In genomic region chr19:54561840-54562239, GRCh38 we compare ENCODE assay signal across 24 cellular contexts. TPM values are rescaled to one million over a fixed set of nuclear protein-coding genes. Genes with fewer than 3 reads are reported as not detected.
A peak's percentile ranks its signal among the peaks of the same experiment; 100 is the strongest.
DNase-seq lines count a peak whose midpoint lies in the region; ATAC-seq, FAIRE-seq and TF ChIP-seq lines count a peak whose summit lies in the region.
"Had no signal": no experiment of that assay in that cellular context is flagged by ENCODE, and none has a peak within 500 bp of the region (broad histone marks: within the 10 kb centered on the region; RNA-seq: fewer than 3 reads in every experiment).

No MANE protein-coding gene starts in this region.

- H3K27me3 Mint-ChIP-seq in glutamatergic neuron (ENCODE audit: unreplicated experiment), result no peaks in the 10 kb centered on the region
- H3K27me3 Mint-ChIP-seq in MCF 10A (ENCODE audit: insufficient read depth, unreplicated experiment), result no peaks in the 10 kb centered on the region

- H3K79me2 ChIP-seq in K562 (ENCODE audit: control insufficient read depth, insufficient read depth, low read length), result no peaks in the 10 kb centered on the region

- TF ChIP-seq EP300 in K562 (IDR thresholded peaks at IDR 0.05; ENCODE audit: low read length), result no peak

- no peaks in the 10 kb centered on the region for H4K20me1 ChIP-seq in K562 (replicated peaks; ENCODE audit: control insufficient read depth, insufficient read depth, low read length)

- H3K36me3 Mint-ChIP-seq in glutamatergic neuron (ENCODE audit: unreplicated experiment) (no peaks in the 10 kb centered on the region), MCF 10A (ENCODE audit: insufficient read depth, unreplicated experiment) (no peaks in the 10 kb centered on the region)
- H3K36me3 Mint-ChIP-seq: activated naive CD8-positive, alpha-beta T cell treated with anti-CD3 and anti-CD28 coated beads for 36 hours; brain had no signal

- no peaks in the 10 kb centered on the region for H3K9me3 ChIP-seq in K562 (replicated peaks; ENCODE audit: control insufficient read depth, insufficient read depth, low read depth, low read length)
- H3K9me3 ChIP-seq: left ventricle myocardium inferior, ovary had no signal

- H3K9ac ChIP-seq in K562 (ENCODE audit: insufficient read depth in 1 of 2, low read depth in 2 of 2, low read length in 2 of 2), result peak overlapping the region; percentile 9 to 54; a peak in 2 of 4 replicates

- H3K27ac Mint-ChIP-seq in glutamatergic neuron (ENCODE audit: unreplicated experiment) (no peak overlapping the region), MCF 10A (ENCODE audit: low read depth, unreplicated experiment) (no peak overlapping the region)
- H3K27ac Mint-ChIP-seq: activated CD4-positive, alpha-beta memory T cell treated with anti-CD3 and anti-CD28 coated beads, Interleukin-2, amount 10 ng/mL, durations not matched to agents 7 days and 5 days; activated naive CD8-positive, alpha-beta T cell treated with anti-CD3 and anti-CD28 coated beads for 36 hours; activated T-cell treated with anti-CD3 and anti-CD28 coated beads, Interleukin-2, amount 50 U/mL, for 72 hours; brain; dendritic cell treated with granulocyte-macrophage colony-stimulating factor and Interleukin-4, amounts not matched to agents 40 ng/mL and 50 ng/mL, for 4 days; H9 had no signal

- BruUV-seq in K562 (replicated peaks; lab: Mats Ljungman, UMichigan) (no TSS peak), MCF 10A (replicated peaks; lab: Mats Ljungman, UMichigan) (no TSS peak)

- TF ChIP-seq RAD21 in K562 (CRISPR knock-in tag; conservative IDR thresholded peaks at IDR 0.05 in 1 of 2, IDR thresholded peaks at IDR 0.05 in 1 of 2), result no peak

- POLR2A ChIA-PET in K562 (lab: Yijun Ruan, JAX), result no interaction called here
- POLR2A ChIA-PET in MCF 10A (lab: Yijun Ruan, JAX), result no interaction called here

- H3K27ac ChIP-seq in K562 (ENCODE audit: extremely low read depth, low read depth, low read length), result no peak overlapping the region
- H3K27ac ChIP-seq: left ventricle myocardium inferior, ovary, RWPE1 had no signal

- in situ Hi-C loops in K562 (cut with MboI), result no loop called here

- DNase-seq in AG09309 (ENCODE audit: low read depth) (peak; percentile 1), DMS153 treated with DMSO at 0.1 percent for 48 hours (lab: John Stamatoyannopoulos, UW; ENCODE audit: unreplicated experiment) (peak; percentile 13), NCI-H2227 treated with DMSO at 0.1 percent for 48 hours (lab: John Stamatoyannopoulos, UW) (peak; percentile 38), K562 (ENCODE audit: extremely low read depth in 1 of 4, low spot score in 3 of 4) (peak in 3 of 4 experiments; percentile 19 to 40 (median 29)), glutamatergic neuron (no peak), MCF 10A (ENCODE audit: unreplicated experiment) (no peak)
- DNase-seq: activated CD4-positive, alpha-beta memory T cell treated with anti-CD3 and anti-CD28 coated beads, Interleukin-2, amount 10 ng/mL, durations not matched to agents 7 days and 5 days; activated naive CD8-positive, alpha-beta T cell treated with anti-CD3 and anti-CD28 coated beads for 36 hours; activated T-cell treated with anti-CD3 and anti-CD28 coated beads, Interleukin-2, amount 50 U/mL, for 72 hours; AML-193; DMS 273 treated with DMSO at 0.1 percent for 48 hours; foreskin melanocyte; H9; KG1; left ventricle myocardium inferior; NCI-H187; NCI-H526 treated with DMSO at 0.1 percent for 48 hours; ovary; stimulated activated CD4-positive, alpha-beta T cell treated with anti-CD3 and anti-CD28 coated beads, Interleukin-2, amount 100 ng/mL, for 24 hours had no signal

- no peaks in the 10 kb centered on the region for H3K4me1 Mint-ChIP-seq in glutamatergic neuron (ENCODE audit: low read depth, unreplicated experiment)
- H3K4me1 Mint-ChIP-seq in MCF 10A (ENCODE audit: insufficient read depth, unreplicated experiment), result no peaks in the 10 kb centered on the region
- H3K4me1 Mint-ChIP-seq: activated CD4-positive, alpha-beta memory T cell treated with anti-CD3 and anti-CD28 coated beads, Interleukin-2, amount 10 ng/mL, durations not matched to agents 7 days and 5 days; activated naive CD8-positive, alpha-beta T cell treated with anti-CD3 and anti-CD28 coated beads for 36 hours; brain; H9 had no signal

- H3K27me3 ChIP-seq in K562 (ENCODE audit: control insufficient read depth in 2 of 2, insufficient read depth in 2 of 2, low read length in 2 of 2), result peaks cover 5 to 8% of the 10 kb centered on the region in 2 experiments; a peak in 4 of 5 replicates
- H3K27me3 ChIP-seq: ovary had no signal

- intact Hi-C loops in K562 (cut with micrococcal nuclease) (no loop called here), MCF 10A (cut with micrococcal nuclease) (no loop called here)

- H3K9me3 Mint-ChIP-seq in glutamatergic neuron (ENCODE audit: unreplicated experiment) (peaks cover 2% of the 10 kb centered on the region), MCF 10A (ENCODE audit: unreplicated experiment) (peaks cover 5% of the 10 kb centered on the region)
- H3K9me3 Mint-ChIP-seq: activated CD4-positive, alpha-beta memory T cell treated with anti-CD3 and anti-CD28 coated beads, Interleukin-2, amount 10 ng/mL, durations not matched to agents 7 days and 5 days; activated naive CD8-positive, alpha-beta T cell treated with anti-CD3 and anti-CD28 coated beads for 36 hours; activated T-cell treated with anti-CD3 and anti-CD28 coated beads, Interleukin-2, amount 50 U/mL, for 72 hours; dendritic cell treated with granulocyte-macrophage colony-stimulating factor and Interleukin-4, amounts not matched to agents 40 ng/mL and 50 ng/mL, for 4 days had no signal

- peak; percentile 71 for FAIRE-seq in K562 (lab: Jason Lieb, UNC)
- FAIRE-seq: GM18507 had no signal

- peak; percentile 90 for ATAC-seq in K562
- no peak for ATAC-seq in GM21576 (IDR thresholded peaks at IDR 0.05; ENCODE audit: unreplicated experiment)
- ATAC-seq: activated T-cell treated with anti-CD3 and anti-CD28 coated beads, Interleukin-2, amount 50 U/mL, for 72 hours had no signal

- no peak overlapping the region for H3K4me3 ChIP-seq in AG09309 (ENCODE audit: control insufficient read depth, low read depth, low read length)
- H3K4me3 ChIP-seq in K562, result peak overlapping the region; percentile 23
- H3K4me3 ChIP-seq: left ventricle myocardium inferior, ovary had no signal

- TF ChIP-seq POLR2A in K562 (conservative IDR thresholded peaks at IDR 0.05), result no peak

- H3K4me2 ChIP-seq in K562 (ENCODE audit: insufficient read depth, low read length), result peak overlapping the region; percentile 66

- no peaks in the 10 kb centered on the region for H3K9me1 ChIP-seq in K562 (ENCODE audit: control insufficient read depth, insufficient read depth, low read length)

- H3K4me1 ChIP-seq in K562 (replicated peaks in 1 of 2; ENCODE audit: control insufficient read depth in 2 of 2, insufficient read depth in 2 of 2, low read length in 2 of 2), result 0 out of 5 replicates have a peak, but pooled peaks cover 0 to 2% of the 10 kb centered on the region in 2 experiments
- H3K4me1 ChIP-seq: left ventricle myocardium inferior had no signal

- TF ChIP-seq CTCF in AG09309 (IDR thresholded peaks at IDR 0.05; ENCODE audit: control insufficient read depth, insufficient read depth, low read depth, low read length, missing control alignments) (no peak), K562 (IDR thresholded peaks at IDR 0.05 in 2 of 3, conservative IDR thresholded peaks at IDR 0.05 in 1 of 3; ENCODE audit: insufficient read depth in 2 of 3, low read depth in 1 of 3, low read length in 3 of 3) (no peak), glutamatergic neuron (IDR thresholded peaks at IDR 0.05; ENCODE audit: partially characterized antibody, unreplicated experiment) (no peak), MCF 10A (IDR thresholded peaks at IDR 0.05; ENCODE audit: unreplicated experiment) (no peak)

- no peak overlapping the region for H3K4me3 Mint-ChIP-seq in glutamatergic neuron (ENCODE audit: unreplicated experiment)
- no peak overlapping the region for H3K4me3 Mint-ChIP-seq in MCF 10A (ENCODE audit: unreplicated experiment)
- H3K4me3 Mint-ChIP-seq: activated CD4-positive, alpha-beta memory T cell treated with anti-CD3 and anti-CD28 coated beads, Interleukin-2, amount 10 ng/mL, durations not matched to agents 7 days and 5 days; activated naive CD8-positive, alpha-beta T cell treated with anti-CD3 and anti-CD28 coated beads for 36 hours; activated T-cell treated with anti-CD3 and anti-CD28 coated beads, Interleukin-2, amount 50 U/mL, for 72 hours; brain; dendritic cell treated with granulocyte-macrophage colony-stimulating factor and Interleukin-4, amounts not matched to agents 40 ng/mL and 50 ng/mL, for 4 days; H9 had no signal

- CTCF ChIA-PET in K562 (lab: Yijun Ruan, JAX; ENCODE audit: low intra/inter-chr PET ratio) (no interaction called here), MCF 10A (lab: Yijun Ruan, JAX) (no interaction called here)

- no peaks in the 10 kb centered on the region for H3K36me3 ChIP-seq in K562 (ENCODE audit: control insufficient read depth, insufficient read depth, low read length)
- H3K36me3 ChIP-seq: left ventricle myocardium inferior, ovary had no signal

- H2AFZ ChIP-seq in K562 (ENCODE audit: low read depth, low read length), result peak overlapping the region; percentile 83

- 14% methylated on average over 14 of the region's 14 CpGs for WGBS in K562 (ENCODE audit: insufficient coverage, low coverage, missing lambda C conversion rate)

RNA-seq across cellular contexts. Expression of gene LILRA2, which starts 11.8 kb away (rescaled TPM):
- 1.7 and 4.3 TPM in 2 replicates for total RNA-seq in K562 (2011; cell fraction: chromatin; rRNA removed; ENCODE audit: low replicate concordance)
- 1.6 and 1.8 TPM in 2 replicates for total RNA-seq in K562 (2011; cell fraction: nucleolus; rRNA removed)
- 1.6 and 2.1 TPM in 2 replicates for total RNA-seq in K562 (2011; cell fraction: nucleoplasm; rRNA removed)
- total RNA-seq in K562 (2014; rRNA removed) (0.54 and 0.86 TPM in 2 replicates), K562 (2014; rRNA removed; fragmentation: Illumina TruSeq; extraction: Trizol) (0.77 and 0.91 TPM in 2 replicates), K562 (2015; rRNA removed; fragmentation: Illumina TruSeq; extraction: Trizol) (1.2 and 2.0 TPM in 2 replicates), K562 (2021) (2.1 TPM in 2 replicates), glutamatergic neuron (ENCODE audit: unreplicated experiment) (not detected), MCF 10A (2022) (not detected in 2 replicates)
- polyA plus RNA-seq in K562 (2011; rRNA removed) (0.96 and 1.3 TPM in 2 replicates), K562 (2014; fragmentation: Illumina TruSeq; extraction: Trizol) (1.7 and 1.8 TPM in 2 replicates), K562 (2014; fragmentation: Nextera tagmentation; extraction: Ambion mirVana) (under 1 TPM; 0.32 to 0.46 TPM), K562 (2014; rRNA removed) (1.5 and 1.8 TPM in 2 replicates)
- 1.3 and 2.5 TPM in 2 replicates for polyA plus RNA-seq in K562 (2011; cell fraction: cytosol; rRNA removed)
- 1.9 and 2.7 TPM in 2 replicates for polyA plus RNA-seq in K562 (2011; cell fraction: nucleus; rRNA removed)
- polyA plus RNA-seq in K562 (2012), result 2.4 and 32.4 TPM in 2 replicates
- polyA minus RNA-seq in K562 (2011; rRNA and poly(A)+ RNA removed), result 0.45 and 0.91 TPM in 2 replicates
- 1.1 TPM in 1 of 2 replicates, not detected in the other for polyA minus RNA-seq in K562 (2011; cell fraction: cytosol; rRNA and poly(A)+ RNA removed)
- polyA minus RNA-seq in K562 (2011; cell fraction: nucleus; rRNA and poly(A)+ RNA removed), result 0.89 and 1.1 TPM in 2 replicates
- total RNA-seq: activated CD4-positive, alpha-beta memory T cell treated with anti-CD3 and anti-CD28 coated beads, Interleukin-2, amount 10 ng/mL, durations not matched to agents 7 days and 5 days; activated naive CD8-positive, alpha-beta T cell treated with anti-CD3 and anti-CD28 coated beads for 36 hours; activated T-cell treated with anti-CD3 and anti-CD28 coated beads, Interleukin-2, amount 50 U/mL, for 72 hours; H9 had no signal

RNA-seq across cellular contexts. Expression of gene LILRA1, which starts 31.6 kb away (rescaled TPM):
- not detected in 2 replicates for total RNA-seq in K562 (2011; cell fraction: chromatin; rRNA removed; ENCODE audit: low replicate concordance)
- not detected in 2 replicates for total RNA-seq in K562 (2011; cell fraction: nucleolus; rRNA removed)
- total RNA-seq in K562 (2011; cell fraction: nucleoplasm; rRNA removed), result not detected in 2 replicates
- total RNA-seq in K562 (2014; rRNA removed) (not detected in 2 replicates), K562 (2014; rRNA removed; fragmentation: Illumina TruSeq; extraction: Trizol) (not detected in 2 replicates), K562 (2015; rRNA removed; fragmentation: Illumina TruSeq; extraction: Trizol) (not detected in 2 replicates), K562 (2021) (not detected in 2 replicates), glutamatergic neuron (ENCODE audit: unreplicated experiment) (not detected), MCF 10A (2022) (not detected in 2 replicates)
- polyA plus RNA-seq in K562 (2011; rRNA removed) (not detected in 2 replicates), K562 (2014; fragmentation: Illumina TruSeq; extraction: Trizol) (not detected in 2 replicates), K562 (2014; fragmentation: Nextera tagmentation; extraction: Ambion mirVana) (not detected), K562 (2014; rRNA removed) (not detected in 2 replicates)
- not detected in 2 replicates for polyA plus RNA-seq in K562 (2011; cell fraction: cytosol; rRNA removed)
- polyA plus RNA-seq in K562 (2011; cell fraction: nucleus; rRNA removed), result not detected in 2 replicates
- not detected in 2 replicates for polyA plus RNA-seq in K562 (2012)
- not detected in 2 replicates for polyA minus RNA-seq in K562 (2011; rRNA and poly(A)+ RNA removed)
- not detected in 2 replicates for polyA minus RNA-seq in K562 (2011; cell fraction: cytosol; rRNA and poly(A)+ RNA removed)
- polyA minus RNA-seq in K562 (2011; cell fraction: nucleus; rRNA and poly(A)+ RNA removed), result not detected in 2 replicates
- total RNA-seq: activated CD4-positive, alpha-beta memory T cell treated with anti-CD3 and anti-CD28 coated beads, Interleukin-2, amount 10 ng/mL, durations not matched to agents 7 days and 5 days; activated naive CD8-positive, alpha-beta T cell treated with anti-CD3 and anti-CD28 coated beads for 36 hours; activated T-cell treated with anti-CD3 and anti-CD28 coated beads, Interleukin-2, amount 50 U/mL, for 72 hours; H9 had no signal

RNA-seq across cellular contexts. Expression of gene LAIR2, which starts 59.2 kb away (rescaled TPM):
- not detected in 2 replicates for total RNA-seq in K562 (2011; cell fraction: chromatin; rRNA removed; ENCODE audit: low replicate concordance)
- total RNA-seq in K562 (2011; cell fraction: nucleolus; rRNA removed), result not detected in 2 replicates
- not detected in 2 replicates for total RNA-seq in K562 (2011; cell fraction: nucleoplasm; rRNA removed)
- not detected in 2 replicates for total RNA-seq in K562 (2014; rRNA removed)
- not detected in 2 replicates for total RNA-seq in K562 (2014; rRNA removed; fragmentation: Illumina TruSeq; extraction: Trizol)
- total RNA-seq in K562 (2015; rRNA removed; fragmentation: Illumina TruSeq; extraction: Trizol), result not detected in 2 replicates
- total RNA-seq in K562 (2021), result 0.34 TPM in 1 of 2 replicates, not detected in the other
- polyA plus RNA-seq in K562 (2011; rRNA removed), result not detected in 2 replicates
- polyA plus RNA-seq in K562 (2011; cell fraction: cytosol; rRNA removed), result not detected in 2 replicates
- polyA plus RNA-seq in K562 (2011; cell fraction: nucleus; rRNA removed), result not detected in 2 replicates
- 0.29 TPM in 1 of 2 replicates, not detected in the other for polyA plus RNA-seq in K562 (2012)
- not detected in 2 replicates for polyA plus RNA-seq in K562 (2014; fragmentation: Illumina TruSeq; extraction: Trizol)
- not detected for polyA plus RNA-seq in K562 (2014; fragmentation: Nextera tagmentation; extraction: Ambion mirVana)
- polyA plus RNA-seq in K562 (2014; rRNA removed), result not detected in 2 replicates
- not detected in 2 replicates for polyA minus RNA-seq in K562 (2011; rRNA and poly(A)+ RNA removed)
- polyA minus RNA-seq in K562 (2011; cell fraction: cytosol; rRNA and poly(A)+ RNA removed), result not detected in 2 replicates
- polyA minus RNA-seq in K562 (2011; cell fraction: nucleus; rRNA and poly(A)+ RNA removed), result not detected in 2 replicates
- total RNA-seq in glutamatergic neuron (ENCODE audit: unreplicated experiment), result not detected
- not detected in 2 replicates for total RNA-seq in MCF 10A (2022)
- total RNA-seq: H9, left ventricle myocardium inferior, ovary had no signal
- polyA plus RNA-seq: ovary had no signal

Comparison
In these comparisons a context has a peak if more than half of its experiments do, and no peak if none do; other contexts are left out.
1. DNase-seq: peak in AG09309 (single experiment), DMS153 treated with DMSO at 0.1 percent for 48 hours (single experiment), NCI-H2227 treated with DMSO at 0.1 percent for 48 hours (single experiment) and K562 (3 of 4); none in glutamatergic neuron (single experiment) and MCF 10A (single experiment).